16 cellular contexts compared by ENCODE assay signal in genomic region chr14:51600658-51601057, GRCh38. TPM values are rescaled to one million over a fixed set of nuclear protein-coding genes. Genes with fewer than 3 reads are reported as not detected.
DNase-seq lines count a peak whose midpoint lies in the region; ATAC-seq and TF ChIP-seq lines count a peak whose summit lies in the region.
"Had no signal": no experiment of that assay in that cellular context is flagged by ENCODE, and none has a peak within 500 bp of the region (broad histone marks: within the 10 kb centered on the region; RNA-seq: fewer than 3 reads in every experiment).

No MANE protein-coding gene starts in this region.

- H3K27me3 ChIP-seq in transverse colon (no peaks in the 10 kb centered on the region), endodermal cell (ENCODE audit: control insufficient read depth, insufficient read depth, low read length, poor library complexity, severe bottlenecking) (no peaks in the 10 kb centered on the region)

- CTCF ChIA-PET in activated CD4-positive, alpha-beta T cell treated with anti-CD3 and anti-CD28 coated beads, Interleukin-2, amount 10 ng/mL, durations not matched to agents 7 days and 5 days (lab: Charles Lee): no interaction called here

- no peak for TF ChIP-seq EP300 in transverse colon (IDR thresholded peaks at IDR 0.05; ENCODE audit: low read depth)

- no peaks in the 10 kb centered on the region for H3K36me3 ChIP-seq in transverse colon
- no peaks in the 10 kb centered on the region for H3K36me3 ChIP-seq in endodermal cell (ENCODE audit: control insufficient read depth, insufficient read depth, low read length)

- intact Hi-C loops in transverse colon (cut with DNase I; ENCODE audit: low total_unique reads): no loop called here

- no peak for TF ChIP-seq POLR2A in transverse colon (IDR thresholded peaks at IDR 0.05)

- WGBS in transverse colon (ENCODE audit: low coverage in 1 of 2), 2 donors: 80 to 88% methylated on average over 1 of the region's 1 CpG
- 97% methylated on average over 1 of the region's 1 CpG; no CpG with 5 or more reads in 1 of the 2 experiments for WGBS in endodermal cell (ENCODE audit: insufficient coverage in 1 of 2, insufficient read length in 1 of 2), 2 experiments

- H3K4me1 Mint-ChIP-seq in endodermal cell: peaks cover 24% of the 10 kb centered on the region
- H3K4me1 Mint-ChIP-seq in activated CD4-positive, alpha-beta T cell treated with anti-CD3 and anti-CD28 coated beads, Interleukin-2, amount 10 ng/mL, durations not matched to agents 7 days and 5 days: no peaks in the 10 kb centered on the region
- H3K4me1 Mint-ChIP-seq: CD14-positive monocyte had no signal

- H3K4me3 Mint-ChIP-seq in endodermal cell: no peak overlapping the region
- H3K4me3 Mint-ChIP-seq in activated CD4-positive, alpha-beta T cell treated with anti-CD3 and anti-CD28 coated beads, Interleukin-2, amount 10 ng/mL, durations not matched to agents 7 days and 5 days: no peak overlapping the region
- H3K4me3 Mint-ChIP-seq: CD14-positive monocyte; CD8-positive, alpha-beta T cell; H9 had no signal

- peak; percentile 48 for ATAC-seq in omental fat pad (ENCODE audit: low FRiP score)
- ATAC-seq: CD8-positive, alpha-beta T cell; HepG2 had no signal

- H3K4me1 ChIP-seq in transverse colon: peaks cover 0 to 7% (median 0%) of the 10 kb centered on the region in 4 donors
- H3K4me1 ChIP-seq in endodermal cell (ENCODE audit: control insufficient read depth, insufficient read depth, low read length): no peaks in the 10 kb centered on the region

- DNase-seq in Ammon's horn (ENCODE audit: low spot score) (peak; percentile 11), NCI-H446 treated with DMSO at 0.1 percent for 48 hours (lab: John Stamatoyannopoulos, UW) (peak; percentile 10), omental fat pad (ENCODE audit: low spot score) (no peak), transverse colon (no peak), DMS 273 (lab: John Stamatoyannopoulos, UW; ENCODE audit: unreplicated experiment) (no peak), endodermal cell (no peak)
- no peak for DNase-seq in activated CD4-positive, alpha-beta T cell treated with anti-CD3 and anti-CD28 coated beads, Interleukin-2, amount 10 ng/mL, durations not matched to agents 7 days and 5 days
- no peak for DNase-seq in activated CD4-positive, alpha-beta T cell treated with anti-CD3 and anti-CD28 coated beads for 1 hour
- DNase-seq: CD8-positive, alpha-beta T cell; COR-L47; DND-41; GDM1; GOT3; H9 had no signal

- H3K27me3 Mint-ChIP-seq in endodermal cell (ENCODE audit: insufficient read depth): no peaks in the 10 kb centered on the region
- peaks cover 27% of the 10 kb centered on the region for H3K27me3 Mint-ChIP-seq in activated CD4-positive, alpha-beta T cell treated with anti-CD3 and anti-CD28 coated beads, Interleukin-2, amount 10 ng/mL, durations not matched to agents 7 days and 5 days

- peak overlapping the region in 3 of 4 donors; percentile 3 to 55 (median 42) for H3K27ac ChIP-seq in transverse colon
- H3K27ac ChIP-seq in endodermal cell (ENCODE audit: low read depth, low read length): no peak overlapping the region

- H3K9me3 ChIP-seq in transverse colon: no peaks in the 10 kb centered on the region
- no peaks in the 10 kb centered on the region for H3K9me3 ChIP-seq in endodermal cell (ENCODE audit: control insufficient read depth, low read length)

- no peaks in the 10 kb centered on the region for H3K36me3 Mint-ChIP-seq in endodermal cell (ENCODE audit: low read depth)
- H3K36me3 Mint-ChIP-seq in activated CD4-positive, alpha-beta T cell treated with anti-CD3 and anti-CD28 coated beads, Interleukin-2, amount 10 ng/mL, durations not matched to agents 7 days and 5 days (ENCODE audit: low read depth): no peaks in the 10 kb centered on the region
- H3K36me3 Mint-ChIP-seq: CD14-positive monocyte; CD8-positive, alpha-beta T cell had no signal

- in situ Hi-C loops in transverse colon (cut with MboI; ENCODE audit: low pct_ligation_motif_present in 1 of 4, low pct_unique_long_range_greater_than_20kb in 1 of 4, low sequenced_read_pairs in 3 of 4): no loop called here

- no peak overlapping the region for H3K9ac ChIP-seq in endodermal cell (ENCODE audit: extremely low read depth, low read length, poor library complexity, severe bottlenecking)

- H3K9me3 Mint-ChIP-seq in endodermal cell: no peaks in the 10 kb centered on the region
- no peaks in the 10 kb centered on the region for H3K9me3 Mint-ChIP-seq in activated CD4-positive, alpha-beta T cell treated with anti-CD3 and anti-CD28 coated beads, Interleukin-2, amount 10 ng/mL, durations not matched to agents 7 days and 5 days
- H3K9me3 Mint-ChIP-seq: CD8-positive, alpha-beta T cell; H9 had no signal

- H3K27ac Mint-ChIP-seq in endodermal cell: no peak overlapping the region
- H3K27ac Mint-ChIP-seq in activated CD4-positive, alpha-beta T cell treated with anti-CD3 and anti-CD28 coated beads, Interleukin-2, amount 10 ng/mL, durations not matched to agents 7 days and 5 days: no peak overlapping the region
- H3K27ac Mint-ChIP-seq: CD14-positive monocyte; CD8-positive, alpha-beta T cell had no signal

- POLR2A ChIA-PET in activated CD4-positive, alpha-beta T cell treated with anti-CD3 and anti-CD28 coated beads, Interleukin-2, amount 10 ng/mL, durations not matched to agents 7 days and 5 days (lab: Charles Lee): no interaction called here

- no peak for TF ChIP-seq CTCF in omental fat pad (IDR thresholded peaks at IDR 0.05)
- no peak for TF ChIP-seq CTCF in transverse colon (IDR thresholded peaks at IDR 0.05)
- no peak for TF ChIP-seq CTCF in endodermal cell (conservative IDR thresholded peaks at IDR 0.05)

- no peak overlapping the region for H3K4me3 ChIP-seq in transverse colon
- no peak overlapping the region for H3K4me3 ChIP-seq in endodermal cell (ENCODE audit: low read length)

RNA-seq across cellular contexts. Expression of gene FRMD6, which starts 51.1 kb away (rescaled TPM):
- total RNA-seq in omental fat pad (10 to 100 TPM; 13.5 to 25.7 (median 19.3) TPM), transverse colon (10 to 100 TPM in 3 of 4 donors, 1 to 10 TPM in 1; 8.4 to 21.7 (median 11.7) TPM), endodermal cell (10 to 100 TPM; 12.1 to 14.8 TPM)
- 13.0 TPM for polyA plus RNA-seq in endodermal cell (2013, experiment 1 of 2)
- polyA plus RNA-seq in endodermal cell (2013, experiment 2 of 2): 14.5 TPM
- 1 to 10 TPM; 3.3 to 4.1 TPM for total RNA-seq in activated CD4-positive, alpha-beta T cell treated with anti-CD3 and anti-CD28 coated beads, Interleukin-2, amount 10 ng/mL, durations not matched to agents 7 days and 5 days

Comparison
In these comparisons a context has a peak if more than half of its experiments do, and no peak if none do; other contexts are left out.
1. DNase-seq: peak in Ammon's horn (single experiment) and NCI-H446 treated with DMSO at 0.1 percent for 48 hours (single experiment); none in omental fat pad (single experiment), transverse colon (single experiment), DMS 273 (single experiment), endodermal cell (single experiment), activated CD4-positive, alpha-beta T cell treated with anti-CD3 and anti-CD28 coated beads, Interleukin-2, amount 10 ng/mL, durations not matched to agents 7 days and 5 days (single experiment) and activated CD4-positive, alpha-beta T cell treated with anti-CD3 and anti-CD28 coated beads for 1 hour (single experiment).